ENCODE assay signal across 1 cellular context in the genomic region with DNA sequence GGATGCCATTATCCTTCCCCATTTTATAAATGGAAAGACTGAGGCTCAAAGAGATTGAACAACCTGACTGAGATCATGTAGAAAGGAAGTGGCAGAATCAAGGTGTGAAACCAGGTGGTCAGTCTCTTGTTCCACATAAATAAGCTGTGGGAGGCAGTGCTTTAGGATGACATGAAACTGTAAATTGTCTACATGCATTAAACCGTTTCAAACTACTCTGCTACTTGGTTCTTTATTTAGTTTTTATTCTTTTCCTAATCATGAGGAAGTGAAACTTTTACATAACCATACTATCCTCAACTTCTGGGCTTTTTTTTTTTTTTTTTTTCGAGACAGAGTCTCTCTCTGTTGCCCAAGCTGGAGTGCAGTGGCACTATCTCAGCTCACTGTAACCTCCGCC.
TF ChIP-seq lines count a peak whose summit lies in the region.

No MANE protein-coding gene starts in this region.

TF ChIP-seq in HepG2, 621 proteins besides CTCF, POLR2A, EP300 and RAD21 (continued from another document):
- TF ChIP-seq, protein P1, sequence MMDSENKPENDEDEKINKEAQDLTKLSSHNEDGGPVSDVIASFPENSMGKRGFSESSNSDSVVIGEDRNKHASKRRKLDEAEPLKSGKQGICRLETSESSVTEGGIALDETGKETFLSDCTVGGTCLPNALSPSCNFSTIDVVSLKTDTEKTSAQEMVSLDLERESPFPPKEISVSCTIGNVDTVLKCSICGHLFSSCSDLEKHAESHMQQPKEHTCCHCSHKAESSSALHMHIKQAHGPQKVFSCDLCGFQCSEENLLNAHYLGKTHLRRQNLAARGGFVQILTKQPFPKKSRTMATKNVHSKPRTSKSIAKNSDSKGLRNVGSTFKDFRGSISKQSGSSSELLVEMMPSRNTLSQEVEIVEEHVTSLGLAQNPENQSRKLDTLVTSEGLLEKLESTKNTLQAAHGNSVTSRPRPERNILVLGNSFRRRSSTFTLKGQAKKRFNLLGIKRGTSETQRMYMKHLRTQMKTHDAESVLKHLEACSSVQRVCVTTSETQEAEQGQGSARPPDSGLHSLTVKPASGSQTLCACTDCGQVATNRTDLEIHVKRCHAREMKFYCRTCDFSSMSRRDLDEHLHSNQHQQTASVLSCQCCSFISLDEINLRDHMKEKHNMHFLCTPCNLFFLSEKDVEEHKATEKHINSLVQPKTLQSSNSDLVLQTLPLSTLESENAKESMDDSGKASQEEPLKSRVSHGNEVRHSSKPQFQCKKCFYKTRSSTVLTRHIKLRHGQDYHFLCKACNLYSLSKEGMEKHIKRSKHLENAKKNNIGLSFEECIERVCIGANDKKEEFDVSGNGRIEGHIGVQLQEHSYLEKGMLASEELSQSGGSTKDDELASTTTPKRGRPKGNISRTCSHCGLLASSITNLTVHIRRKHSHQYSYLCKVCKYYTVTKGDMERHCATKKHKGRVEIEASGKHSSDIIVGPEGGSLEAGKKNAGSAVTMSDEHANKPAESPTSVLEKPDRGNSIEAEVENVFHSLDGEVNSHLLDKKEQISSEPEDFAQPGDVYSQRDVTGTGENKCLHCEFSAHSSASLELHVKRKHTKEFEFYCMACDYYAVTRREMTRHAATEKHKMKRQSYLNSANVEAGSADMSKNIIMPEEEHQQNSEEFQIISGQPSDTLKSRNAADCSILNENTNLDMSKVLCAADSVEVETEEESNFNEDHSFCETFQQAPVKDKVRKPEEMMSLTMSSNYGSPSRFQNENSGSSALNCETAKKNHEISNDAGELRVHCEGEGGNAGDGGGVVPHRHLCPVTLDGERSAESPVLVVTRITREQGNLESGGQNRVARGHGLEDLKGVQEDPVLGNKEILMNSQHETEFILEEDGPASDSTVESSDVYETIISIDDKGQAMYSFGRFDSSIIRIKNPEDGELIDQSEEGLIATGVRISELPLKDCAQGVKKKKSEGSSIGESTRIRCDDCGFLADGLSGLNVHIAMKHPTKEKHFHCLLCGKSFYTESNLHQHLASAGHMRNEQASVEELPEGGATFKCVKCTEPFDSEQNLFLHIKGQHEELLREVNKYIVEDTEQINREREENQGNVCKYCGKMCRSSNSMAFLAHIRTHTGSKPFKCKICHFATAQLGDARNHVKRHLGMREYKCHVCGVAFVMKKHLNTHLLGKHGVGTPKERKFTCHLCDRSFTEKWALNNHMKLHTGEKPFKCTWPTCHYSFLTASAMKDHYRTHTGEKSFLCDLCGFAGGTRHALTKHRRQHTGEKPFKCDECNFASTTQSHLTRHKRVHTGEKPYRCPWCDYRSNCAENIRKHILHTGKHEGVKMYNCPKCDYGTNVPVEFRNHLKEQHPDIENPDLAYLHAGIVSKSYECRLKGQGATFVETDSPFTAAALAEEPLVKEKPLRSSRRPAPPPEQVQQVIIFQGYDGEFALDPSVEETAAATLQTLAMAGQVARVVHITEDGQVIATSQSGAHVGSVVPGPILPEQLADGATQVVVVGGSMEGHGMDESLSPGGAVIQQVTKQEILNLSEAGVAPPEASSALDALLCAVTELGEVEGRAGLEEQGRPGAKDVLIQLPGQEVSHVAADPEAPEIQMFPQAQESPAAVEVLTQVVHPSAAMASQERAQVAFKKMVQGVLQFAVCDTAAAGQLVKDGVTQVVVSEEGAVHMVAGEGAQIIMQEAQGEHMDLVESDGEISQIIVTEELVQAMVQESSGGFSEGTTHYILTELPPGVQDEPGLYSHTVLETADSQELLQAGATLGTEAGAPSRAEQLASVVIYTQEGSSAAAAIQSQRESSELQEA (CRISPR knock-in tag; IDR thresholded peaks at IDR 0.05; ENCODE audit: not compliant biosample characterization) = no peak
- no peak for TF ChIP-seq NBN (conservative IDR thresholded peaks at IDR 0.05)
- no peak for TF ChIP-seq ZNF430 (CRISPR knock-in tag; IDR thresholded peaks at IDR 0.05)
- no peak for TF ChIP-seq ZNF775 (CRISPR knock-in tag; IDR thresholded peaks at IDR 0.05; ENCODE audit: borderline replicate concordance)
- no peak for TF ChIP-seq FOXM1 (CRISPR knock-in tag; IDR thresholded peaks at IDR 0.05)
- TF ChIP-seq KDM3A (CRISPR knock-in tag; IDR thresholded peaks at IDR 0.05; ENCODE audit: low read depth) = no peak
- TF ChIP-seq SIX1 (CRISPR knock-in tag; IDR thresholded peaks at IDR 0.05; ENCODE audit: borderline replicate concordance) = no peak
- TF ChIP-seq, protein P2, sequence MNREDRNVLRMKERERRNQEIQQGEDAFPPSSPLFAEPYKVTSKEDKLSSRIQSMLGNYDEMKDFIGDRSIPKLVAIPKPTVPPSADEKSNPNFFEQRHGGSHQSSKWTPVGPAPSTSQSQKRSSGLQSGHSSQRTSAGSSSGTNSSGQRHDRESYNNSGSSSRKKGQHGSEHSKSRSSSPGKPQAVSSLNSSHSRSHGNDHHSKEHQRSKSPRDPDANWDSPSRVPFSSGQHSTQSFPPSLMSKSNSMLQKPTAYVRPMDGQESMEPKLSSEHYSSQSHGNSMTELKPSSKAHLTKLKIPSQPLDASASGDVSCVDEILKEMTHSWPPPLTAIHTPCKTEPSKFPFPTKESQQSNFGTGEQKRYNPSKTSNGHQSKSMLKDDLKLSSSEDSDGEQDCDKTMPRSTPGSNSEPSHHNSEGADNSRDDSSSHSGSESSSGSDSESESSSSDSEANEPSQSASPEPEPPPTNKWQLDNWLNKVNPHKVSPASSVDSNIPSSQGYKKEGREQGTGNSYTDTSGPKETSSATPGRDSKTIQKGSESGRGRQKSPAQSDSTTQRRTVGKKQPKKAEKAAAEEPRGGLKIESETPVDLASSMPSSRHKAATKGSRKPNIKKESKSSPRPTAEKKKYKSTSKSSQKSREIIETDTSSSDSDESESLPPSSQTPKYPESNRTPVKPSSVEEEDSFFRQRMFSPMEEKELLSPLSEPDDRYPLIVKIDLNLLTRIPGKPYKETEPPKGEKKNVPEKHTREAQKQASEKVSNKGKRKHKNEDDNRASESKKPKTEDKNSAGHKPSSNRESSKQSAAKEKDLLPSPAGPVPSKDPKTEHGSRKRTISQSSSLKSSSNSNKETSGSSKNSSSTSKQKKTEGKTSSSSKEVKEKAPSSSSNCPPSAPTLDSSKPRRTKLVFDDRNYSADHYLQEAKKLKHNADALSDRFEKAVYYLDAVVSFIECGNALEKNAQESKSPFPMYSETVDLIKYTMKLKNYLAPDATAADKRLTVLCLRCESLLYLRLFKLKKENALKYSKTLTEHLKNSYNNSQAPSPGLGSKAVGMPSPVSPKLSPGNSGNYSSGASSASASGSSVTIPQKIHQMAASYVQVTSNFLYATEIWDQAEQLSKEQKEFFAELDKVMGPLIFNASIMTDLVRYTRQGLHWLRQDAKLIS (CRISPR knock-in tag; IDR thresholded peaks at IDR 0.05) = no peak
- TF ChIP-seq ATF7 (IDR thresholded peaks at IDR 0.05) = no peak
- no peak for TF ChIP-seq ATF7 (CRISPR knock-in tag; IDR thresholded peaks at IDR 0.05)
- TF ChIP-seq, protein P3, sequence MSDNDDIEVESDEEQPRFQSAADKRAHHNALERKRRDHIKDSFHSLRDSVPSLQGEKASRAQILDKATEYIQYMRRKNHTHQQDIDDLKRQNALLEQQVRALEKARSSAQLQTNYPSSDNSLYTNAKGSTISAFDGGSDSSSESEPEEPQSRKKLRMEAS (IDR thresholded peaks at IDR 0.05) = no peak
- TF ChIP-seq, protein P4, sequence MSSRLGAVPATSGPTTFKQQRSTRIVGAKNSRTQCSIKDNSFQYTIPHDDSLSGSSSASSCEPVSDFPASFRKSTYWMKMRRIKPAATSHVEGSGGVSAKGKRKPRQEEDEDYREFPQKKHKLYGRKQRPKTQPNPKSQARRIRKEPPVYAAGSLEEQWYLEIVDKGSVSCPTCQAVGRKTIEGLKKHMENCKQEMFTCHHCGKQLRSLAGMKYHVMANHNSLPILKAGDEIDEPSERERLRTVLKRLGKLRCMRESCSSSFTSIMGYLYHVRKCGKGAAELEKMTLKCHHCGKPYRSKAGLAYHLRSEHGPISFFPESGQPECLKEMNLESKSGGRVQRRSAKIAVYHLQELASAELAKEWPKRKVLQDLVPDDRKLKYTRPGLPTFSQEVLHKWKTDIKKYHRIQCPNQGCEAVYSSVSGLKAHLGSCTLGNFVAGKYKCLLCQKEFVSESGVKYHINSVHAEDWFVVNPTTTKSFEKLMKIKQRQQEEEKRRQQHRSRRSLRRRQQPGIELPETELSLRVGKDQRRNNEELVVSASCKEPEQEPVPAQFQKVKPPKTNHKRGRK (CRISPR knock-in tag; IDR thresholded peaks at IDR 0.05) = no peak
